Comparison of ENCODE assay signal across 8 cellular contexts in genomic region chr17:76241205-76241539, GRCh38. TPM values are rescaled to one million over a fixed set of nuclear protein-coding genes. Genes with fewer than 3 reads are reported as not detected.
DNase-seq lines count a peak whose midpoint lies in the region; ATAC-seq and TF ChIP-seq lines count a peak whose summit lies in the region.

No MANE protein-coding gene starts in this region.

- CTCF ChIA-PET in activated naive CD4-positive, alpha-beta T cell treated with anti-CD3 and anti-CD28 coated beads for 36 hours (lab: Charles Lee) = interaction anchor here (0.6 to 1.3 kb wide), 3 partner anchors 27 to 51 kb away, joined by 3 read pairs; no protein-coding TSS in a partner anchor

- H3K9me3 ChIP-seq in upper lobe of right lung = no peaks in the 10 kb centered on the region

- TF ChIP-seq CTCF in chondrocyte (IDR thresholded peaks at IDR 0.05) (no peak), mesothelial cell of epicardium (IDR thresholded peaks at IDR 0.05; ENCODE audit: unreplicated experiment) (no peak), upper lobe of right lung (IDR thresholded peaks at IDR 0.05) (no peak)

- H3K4me1 Mint-ChIP-seq in activated naive CD4-positive, alpha-beta T cell treated with anti-CD3 and anti-CD28 coated beads for 36 hours (ENCODE audit: low read depth) = peaks cover 77% of the 10 kb centered on the region
- H3K4me1 Mint-ChIP-seq in chondrocyte (ENCODE audit: low read depth) (peaks cover 9% of the 10 kb centered on the region), mesothelial cell of epicardium (peaks cover 24% of the 10 kb centered on the region)

- no peaks in the 10 kb centered on the region for H3K27me3 ChIP-seq in upper lobe of right lung

- no peak overlapping the region for H3K27ac ChIP-seq in upper lobe of right lung

- peaks cover 18% of the 10 kb centered on the region for H3K4me1 ChIP-seq in upper lobe of right lung

- ATAC-seq in upper lobe of right lung = no peak

- no peak for DNase-seq in activated naive CD4-positive, alpha-beta T cell treated with anti-CD3 and anti-CD28 coated beads for 36 hours
- no peak for DNase-seq in activated naive CD4-positive, alpha-beta T cell treated with Interleukin-2 at 50 U/mL for 16 hours
- DNase-seq in chondrocyte (ENCODE audit: low spot score) (no peak), mesothelial cell of epicardium (ENCODE audit: low spot score in 2 of 2, unreplicated experiment in 2 of 2) (no peak), upper lobe of right lung (no peak), NCI-H187 treated with DMSO at 0.1 percent for 48 hours (lab: John Stamatoyannopoulos, UW) (no peak), DMS79 treated with DMSO at 0.1 percent for 48 hours (lab: John Stamatoyannopoulos, UW) (no peak), KBM-7 (no peak)

- no peaks in the 10 kb centered on the region for H3K27me3 Mint-ChIP-seq in activated naive CD4-positive, alpha-beta T cell treated with anti-CD3 and anti-CD28 coated beads for 36 hours (ENCODE audit: low read depth)
- H3K27me3 Mint-ChIP-seq in chondrocyte (ENCODE audit: low read depth) = peaks cover 16% of the 10 kb centered on the region
- H3K27me3 Mint-ChIP-seq in mesothelial cell of epicardium (ENCODE audit: low read depth) = peaks cover 57% of the 10 kb centered on the region

- H3K4me3 ChIP-seq in upper lobe of right lung = peak overlapping the region; percentile 61

- H3K27ac Mint-ChIP-seq in activated naive CD4-positive, alpha-beta T cell treated with anti-CD3 and anti-CD28 coated beads for 36 hours = peak overlapping the region; percentile 75
- H3K27ac Mint-ChIP-seq in chondrocyte (ENCODE audit: unreplicated experiment) (no peak overlapping the region), mesothelial cell of epicardium (peak overlapping the region; percentile 74)

- in situ Hi-C loops in KBM-7 (cut with MboI; ENCODE audit: low pct_unique_long_range_greater_than_20kb, low sequenced_read_pairs) = no loop called here

- H3K4me3 Mint-ChIP-seq in activated naive CD4-positive, alpha-beta T cell treated with anti-CD3 and anti-CD28 coated beads for 36 hours = peak overlapping the region; percentile 77
- H3K4me3 Mint-ChIP-seq in chondrocyte (ENCODE audit: unreplicated experiment) (peak overlapping the region; percentile 78), mesothelial cell of epicardium (peak overlapping the region; percentile 77)

- no peaks in the 10 kb centered on the region for H3K36me3 ChIP-seq in upper lobe of right lung

- peaks cover 8% of the 10 kb centered on the region for H3K36me3 Mint-ChIP-seq in activated naive CD4-positive, alpha-beta T cell treated with anti-CD3 and anti-CD28 coated beads for 36 hours (ENCODE audit: low read depth)
- no peaks in the 10 kb centered on the region for H3K36me3 Mint-ChIP-seq in chondrocyte (ENCODE audit: low read depth)
- no peaks in the 10 kb centered on the region for H3K36me3 Mint-ChIP-seq in mesothelial cell of epicardium

- intact Hi-C loops in activated naive CD4-positive, alpha-beta T cell treated with anti-CD3 and anti-CD28 coated beads for 36 hours (cut with micrococcal nuclease) = loop anchor here (1.0 kb wide), 1 partner anchor 42 kb away; no protein-coding TSS in a partner anchor
- intact Hi-C loops in upper lobe of right lung (cut with DNase I) = no loop called here

- peaks cover 2% of the 10 kb centered on the region for H3K9me3 Mint-ChIP-seq in activated naive CD4-positive, alpha-beta T cell treated with anti-CD3 and anti-CD28 coated beads for 36 hours
- H3K9me3 Mint-ChIP-seq in chondrocyte (ENCODE audit: low read depth) (no peaks in the 10 kb centered on the region), mesothelial cell of epicardium (no peaks in the 10 kb centered on the region)

RNA-seq across cellular contexts. Expression of gene RNF157, which starts 0.9 kb away (rescaled TPM):
- 10 to 100 TPM; 38.1 to 45.3 TPM for total RNA-seq in activated naive CD4-positive, alpha-beta T cell treated with anti-CD3 and anti-CD28 coated beads for 36 hours
- 1.1 to 1.5 TPM (median 1.4 TPM) in 3 replicates for total RNA-seq in chondrocyte
- 6.8 to 8.0 TPM (median 7.8 TPM) in 3 replicates for total RNA-seq in mesothelial cell of epicardium
- 3.8 TPM for total RNA-seq in upper lobe of right lung

RNA-seq across cellular contexts. Expression of gene UBALD2, which starts 24.0 kb away (rescaled TPM):
- 100 to 1,000 TPM; 467 to 472 TPM for total RNA-seq in activated naive CD4-positive, alpha-beta T cell treated with anti-CD3 and anti-CD28 coated beads for 36 hours
- total RNA-seq in chondrocyte = 6.7 to 14.1 TPM (median 13.2 TPM) in 3 replicates
- 25.3 to 26.4 TPM (median 25.7 TPM) in 3 replicates for total RNA-seq in mesothelial cell of epicardium
- 56.7 TPM for total RNA-seq in upper lobe of right lung
